In genomic region chr6:108526739-108527174, GRCh38 we compare ENCODE assay signal across 8 cellular contexts. TPM values are rescaled to one million over a fixed set of nuclear protein-coding genes. Genes with fewer than 3 reads are reported as not detected.
A peak's percentile ranks its signal among the peaks of the same experiment; 100 is the strongest.
DNase-seq lines count a peak whose midpoint lies in the region; ATAC-seq and TF ChIP-seq lines count a peak whose summit lies in the region.

No MANE protein-coding gene starts in this region.

- no peak overlapping the region for H3K27ac Mint-ChIP-seq in GM23338
- H3K27ac Mint-ChIP-seq in nephron progenitor cell, result no peak overlapping the region
- H3K27ac Mint-ChIP-seq in activated naive CD4-positive, alpha-beta T cell treated with anti-CD3 and anti-CD28 coated beads, Interleukin-2, amount 50 U/mL, for 72 hours, result no peak overlapping the region

- H3K9me3 ChIP-seq in BE2C, result no peaks in the 10 kb centered on the region

- peak; percentile 74 for ATAC-seq in GM23338
- no peak for ATAC-seq in activated naive CD4-positive, alpha-beta T cell treated with anti-CD3 and anti-CD28 coated beads, Interleukin-2, amount 50 U/mL, for 72 hours

- no peak overlapping the region for H3K4me3 ChIP-seq in BE2C (ENCODE audit: low read depth, low read length)
- no peak overlapping the region for H3K4me3 ChIP-seq in GM23338

- H3K9me2 ChIP-seq in GM23338 (ENCODE audit: insufficient read depth), result no peaks in the 10 kb centered on the region

- H3K4me1 Mint-ChIP-seq in GM23338 (peaks cover 11% of the 10 kb centered on the region), nephron progenitor cell (peaks cover 6% of the 10 kb centered on the region)

- no peak overlapping the region for H3K27ac ChIP-seq in GM23338 (ENCODE audit: low read depth)

- H3K27me3 ChIP-seq in BE2C (no peaks in the 10 kb centered on the region), GM23338 (ENCODE audit: insufficient read depth) (no peaks in the 10 kb centered on the region)

- H3K36me3 ChIP-seq in BE2C, result no peaks in the 10 kb centered on the region
- H3K36me3 ChIP-seq in GM23338 (ENCODE audit: insufficient read depth), result no peaks in the 10 kb centered on the region

- DNase-seq in BE2C (no peak), GM23338 (ENCODE audit: low spot score) (peak; percentile 80), OCI-M1 (lab: John Stamatoyannopoulos, UW) (peak; percentile 67), erythroblast (lab: John Stamatoyannopoulos, UW) (peak; percentile 47 to 63), nephron progenitor cell (no peak)
- no peak for DNase-seq in activated naive CD4-positive, alpha-beta T cell treated with anti-CD3 and anti-CD28 coated beads, Interleukin-2, amount 50 U/mL, for 72 hours (ENCODE audit: low spot score in 2 of 2)
- no peak for DNase-seq in activated T-cell treated with anti-CD3 and anti-CD28 coated beads, Interleukin-2, amount 50 U/mL, for 1 hour
- DNase-seq in stimulated activated CD4-positive, alpha-beta T cell treated with anti-CD3 and anti-CD28 coated beads, Interleukin-4, amount 100 ng/mL, for 24 hours, result no peak

- H3F3A ChIP-seq in GM23338 (replicated peaks; ENCODE audit: low read depth), result no peaks in the 10 kb centered on the region

- no peak for TF ChIP-seq POLR2A in erythroblast (IDR thresholded peaks at IDR 0.05; ENCODE audit: low read length)

- H3K4me3 Mint-ChIP-seq in GM23338 (no peak overlapping the region), nephron progenitor cell (no peak overlapping the region)

- H3K36me3 Mint-ChIP-seq in GM23338 (ENCODE audit: low read depth) (no peaks in the 10 kb centered on the region), nephron progenitor cell (ENCODE audit: low read depth) (no peaks in the 10 kb centered on the region)
- H3K36me3 Mint-ChIP-seq in activated naive CD4-positive, alpha-beta T cell treated with anti-CD3 and anti-CD28 coated beads, Interleukin-2, amount 50 U/mL, for 72 hours, result no peaks in the 10 kb centered on the region

- no peak overlapping the region for H2AFZ ChIP-seq in GM23338

- H3K27me3 Mint-ChIP-seq in GM23338 (ENCODE audit: insufficient read depth, low read depth, poor library complexity), result peaks cover 2% of the 10 kb centered on the region
- peaks cover 4% of the 10 kb centered on the region for H3K27me3 Mint-ChIP-seq in nephron progenitor cell (ENCODE audit: low read depth, poor library complexity)

- H3K9me3 Mint-ChIP-seq in GM23338 (no peaks in the 10 kb centered on the region), nephron progenitor cell (no peaks in the 10 kb centered on the region)
- H3K9me3 Mint-ChIP-seq in activated naive CD4-positive, alpha-beta T cell treated with anti-CD3 and anti-CD28 coated beads, Interleukin-2, amount 50 U/mL, for 72 hours, result no peaks in the 10 kb centered on the region

- H4K20me1 ChIP-seq in GM23338 (replicated peaks; ENCODE audit: insufficient read depth), result no peaks in the 10 kb centered on the region

- peak; percentile 90 for TF ChIP-seq CTCF in BE2C (IDR thresholded peaks at IDR 0.05; ENCODE audit: low read depth, low read length)
- TF ChIP-seq CTCF in GM23338 (conservative IDR thresholded peaks at IDR 0.05; ENCODE audit: low read depth in 2 of 2), result peak; percentile 76 to 92
- TF ChIP-seq CTCF in nephron progenitor cell (IDR thresholded peaks at IDR 0.05), result peak; percentile 84

- H3K4me1 ChIP-seq in BE2C, result no peaks in the 10 kb centered on the region
- peaks cover 7% of the 10 kb centered on the region; the same call in 1 of the 2 replicates for H3K4me1 ChIP-seq in GM23338 (ENCODE audit: insufficient read depth)

- H3K4me2 ChIP-seq in GM23338, result no peak overlapping the region

- no peaks in the 10 kb centered on the region for H3K79me2 ChIP-seq in GM23338 (replicated peaks; ENCODE audit: insufficient read depth)

TF ChIP-seq in GM23338, 12 proteins besides CTCF, POLR2A, EP300 and RAD21:
- TF ChIP-seq ZNF114 (CRISPR knock-in tag; IDR thresholded peaks at IDR 0.05) (no peak), ETS1 (IDR thresholded peaks at IDR 0.05) (no peak), REST (IDR thresholded peaks at IDR 0.05; ENCODE audit: unreplicated experiment) (no peak), CREB1 (CRISPR knock-in tag; IDR thresholded peaks at IDR 0.05; ENCODE audit: low read depth) (no peak)

RNA-seq across cellular contexts. Expression of gene FOXO3, which starts 34.0 kb away (rescaled TPM):
- polyA plus RNA-seq in BE2C (2012; ENCODE audit: insufficient read depth, insufficient read length, low read depth), result 25.3 TPM
- 20.2 and 20.4 TPM in 2 replicates for total RNA-seq in GM23338 (2014; rRNA removed; shearing (Covaris generic))
- polyA plus RNA-seq in GM23338 (2016; fragmentation: Nextera tagmentation; extraction: Ambion mirVana), result 9.1 and 9.8 TPM in 2 replicates
- total RNA-seq in activated naive CD4-positive, alpha-beta T cell treated with anti-CD3 and anti-CD28 coated beads, Interleukin-2, amount 50 U/mL, for 72 hours, result 1 to 10 TPM; 2.1 to 4.8 TPM

Comparison
In these comparisons a context has a peak if more than half of its experiments do, and no peak if none do; other contexts are left out.
1. DNase-seq: peak in GM23338 (single experiment), OCI-M1 (single experiment) and erythroblast (2 of 2); none in BE2C (single experiment), nephron progenitor cell (single experiment), activated naive CD4-positive, alpha-beta T cell treated with anti-CD3 and anti-CD28 coated beads, Interleukin-2, amount 50 U/mL, for 72 hours (0 of 2), activated T-cell treated with anti-CD3 and anti-CD28 coated beads, Interleukin-2, amount 50 U/mL, for 1 hour (single experiment) and stimulated activated CD4-positive, alpha-beta T cell treated with anti-CD3 and anti-CD28 coated beads, Interleukin-4, amount 100 ng/mL, for 24 hours (single experiment).
2. Peak in every context shown above with its lines, with median percentiles within 50 percentile points of each other: CTCF ChIP-seq.